8 cellular contexts compared by ENCODE assay signal in genomic region chr22:25564979-25565677, GRCh38. TPM values are rescaled to one million over a fixed set of nuclear protein-coding genes. Genes with fewer than 3 reads are reported as not detected.
DNase-seq lines count a peak whose midpoint lies in the region; ATAC-seq and TF ChIP-seq lines count a peak whose summit lies in the region.

No MANE protein-coding gene starts in this region.

- peak overlapping the region in 1 of 2 donors; percentile 74 for H3K27ac Mint-ChIP-seq in natural killer cell

- in situ Hi-C loops in GM13977 (cut with MboI; ENCODE audit: low pct_unique_long_range_greater_than_20kb, low sequenced_read_pairs, unreplicated experiment) = no loop called here

- H3K27me3 Mint-ChIP-seq in natural killer cell (ENCODE audit: low read depth in 2 of 2) = peaks cover 30 to 33% of the 10 kb centered on the region in 2 donors

- DNase-seq in epithelial cell of proximal tubule (ENCODE audit: low read depth) (no peak), natural killer cell (no peak), GM10266 (ENCODE audit: extremely low spot score) (no peak), GM13977 (ENCODE audit: low spot score) (no peak)

- peak overlapping the region; percentile 91 for H3K4me3 Mint-ChIP-seq in natural killer cell

- H3K36me3 Mint-ChIP-seq in natural killer cell = no peaks in the 10 kb centered on the region

- TF ChIP-seq CTCF in WI38 (IDR thresholded peaks at IDR 0.05; ENCODE audit: low read depth, low read length) (no peak), epithelial cell of proximal tubule (conservative IDR thresholded peaks at IDR 0.05; ENCODE audit: low read depth, low read length) (no peak), natural killer cell (IDR thresholded peaks at IDR 0.05) (no peak), GM10266 (IDR thresholded peaks at IDR 0.05; ENCODE audit: control insufficient read depth, insufficient read depth, low read depth, missing control alignments) (no peak), GM13977 (IDR thresholded peaks at IDR 0.05; ENCODE audit: extremely low read depth, insufficient read depth, missing control alignments) (no peak)

- peaks cover 19 to 27% of the 10 kb centered on the region in 2 donors for H3K4me1 Mint-ChIP-seq in natural killer cell

- intact Hi-C loops in natural killer cell (cut with micrococcal nuclease) = loop anchor here (5.0 kb wide), 1 partner anchor 148 kb away; no protein-coding TSS in a partner anchor

- H3K9me3 Mint-ChIP-seq in natural killer cell = no peaks in the 10 kb centered on the region

- ATAC-seq in GM18867 (IDR thresholded peaks at IDR 0.05; ENCODE audit: unreplicated experiment) = peak; percentile 11
- peak; percentile 15 for ATAC-seq in HG03135 (IDR thresholded peaks at IDR 0.05; ENCODE audit: unreplicated experiment)
- ATAC-seq in natural killer cell = peak in 2 of 3 donors; percentile 16 to 31
- no peak for ATAC-seq in GM18873 (IDR thresholded peaks at IDR 0.05; ENCODE audit: low FRiP score, unreplicated experiment)

- H3K4me3 ChIP-seq in WI38 (ENCODE audit: low read depth, low read length) = peak overlapping the region; percentile 75
- H3K4me3 ChIP-seq in epithelial cell of proximal tubule (ENCODE audit: low read depth, low read length) = peak overlapping the region; percentile 47

RNA-seq across cellular contexts. Expression of gene GRK3, which starts 0.7 kb away (rescaled TPM):
- total RNA-seq in epithelial cell of proximal tubule = 2.0 and 3.0 TPM in 2 replicates
- 1 to 10 TPM; 2.2 to 7.2 (median 3.8) TPM for total RNA-seq in natural killer cell
